Comparison of ENCODE assay signal across 1 cellular context in genomic region chr2:218284106-218284811, GRCh38.
TF ChIP-seq lines count a peak whose summit lies in the region.

No MANE protein-coding gene starts in this region.

TF ChIP-seq in K562, 482 proteins besides CTCF, POLR2A, EP300 and RAD21:
- TF ChIP-seq ATF4 (CRISPR knock-in tag; IDR thresholded peaks at IDR 0.05) (no peak), MAX (CRISPR knock-in tag; IDR thresholded peaks at IDR 0.05) (peak; percentile 66), CCAR2 (IDR thresholded peaks at IDR 0.05; ENCODE audit: low read depth, low read length) (no peak), JUND (IDR thresholded peaks at IDR 0.05; ENCODE audit: borderline replicate concordance, low read depth, low read length) (peak; percentile 53; the same call in 1 of the 2 replicates), JUND (tag; IDR thresholded peaks at IDR 0.05; ENCODE audit: borderline replicate concordance, low read depth, low read length) (peak; percentile 12; the same call in 1 of the 3 replicates), MAZ (CRISPR knock-in tag; conservative IDR thresholded peaks at IDR 0.05 in 1 of 2, IDR thresholded peaks at IDR 0.05 in 1 of 2) (peak; percentile 22 to 86; a peak in 2 of 4 replicates), SAFB (IDR thresholded peaks at IDR 0.05; ENCODE audit: borderline replicate concordance, low read depth, low read length) (no peak), NCOA4 (IDR thresholded peaks at IDR 0.05; ENCODE audit: partially characterized antibody) (no peak), ATF3 (IDR thresholded peaks at IDR 0.05) (0 out of 2 replicates have a peak, but pooled peaks have one; percentile 23), ATF3 (CRISPR knock-in tag; conservative IDR thresholded peaks at IDR 0.05) (no peak), ZNF592 (IDR thresholded peaks at IDR 0.05) (peak; percentile 76), ZNF311 (CRISPR knock-in tag; IDR thresholded peaks at IDR 0.05) (no peak), HDAC1 (IDR thresholded peaks at IDR 0.05) (0 out of 4 replicates have a peak, but pooled peaks of 1 of the 2 experiments have one; percentile 50), VEZF1 (CRISPR knock-in tag; IDR thresholded peaks at IDR 0.05) (peak; percentile 44), GATAD2A (IDR thresholded peaks at IDR 0.05) (no peak), FOXA3 (CRISPR knock-in tag; conservative IDR thresholded peaks at IDR 0.05 in 1 of 2, IDR thresholded peaks at IDR 0.05 in 1 of 2) (no peak), RBFOX2 (IDR thresholded peaks at IDR 0.05; ENCODE audit: low read depth, low read length) (0 out of 2 replicates have a peak, but pooled peaks have one; percentile 28), NBN (IDR thresholded peaks at IDR 0.05; ENCODE audit: low read depth) (no peak), ZNF316 (IDR thresholded peaks at IDR 0.05) (peak; percentile 75), HMBOX1 (IDR thresholded peaks at IDR 0.05) (no peak), JUNB (CRISPR knock-in tag; conservative IDR thresholded peaks at IDR 0.05) (no peak), KLF6 (CRISPR knock-in tag; IDR thresholded peaks at IDR 0.05; ENCODE audit: borderline replicate concordance) (no peak), U2AF1 (optimal IDR thresholded peaks at IDR 0.05; ENCODE audit: low read depth, low read length) (no peak), NCOA1 (IDR thresholded peaks at IDR 0.05; ENCODE audit: low read depth) (no peak), MAFG (tag; conservative IDR thresholded peaks at IDR 0.05) (peak; percentile 32; the same call in 1 of the 2 replicates), L3MBTL2 (IDR thresholded peaks at IDR 0.05) (peak; percentile 68), ZNF232 (CRISPR knock-in tag; IDR thresholded peaks at IDR 0.05) (no peak), MEIS2 (IDR thresholded peaks at IDR 0.05; ENCODE audit: partially characterized antibody) (no peak), ZNF224 (CRISPR knock-in tag; IDR thresholded peaks at IDR 0.05) (no peak), ILF3 (IDR thresholded peaks at IDR 0.05; ENCODE audit: borderline replicate concordance) (no peak), C11orf30 (IDR thresholded peaks at IDR 0.05; ENCODE audit: low read depth) (peak; percentile 71), MNT (conservative IDR thresholded peaks at IDR 0.05) (peak in 1 of 2 experiments; percentile 42; a peak in 1 of 4 replicates), FOSL1 (tag; conservative IDR thresholded peaks at IDR 0.05) (peak; percentile 57), POLR2G (IDR thresholded peaks at IDR 0.05; ENCODE audit: low read depth, low read length) (no peak), RERE (CRISPR knock-in tag; IDR thresholded peaks at IDR 0.05; ENCODE audit: borderline replicate concordance) (no peak), TAF1 (IDR thresholded peaks at IDR 0.05; ENCODE audit: control insufficient read depth, extremely low read depth, insufficient read depth, low read length, severe bottlenecking) (no peak), GATAD2B (IDR thresholded peaks at IDR 0.05; ENCODE audit: borderline replicate concordance) (no peak), MYC (IDR thresholded peaks at IDR 0.05; ENCODE audit: low read depth, low read length) (peak; percentile 66), MYC (CRISPR knock-in tag; IDR thresholded peaks at IDR 0.05; ENCODE audit: borderline replicate concordance, low read depth) (no peak), THAP7 (CRISPR knock-in tag; IDR thresholded peaks at IDR 0.05) (no peak), E2F6 (IDR thresholded peaks at IDR 0.05; ENCODE audit: borderline replicate concordance in 1 of 2, extremely low read depth in 1 of 2, insufficient read depth in 1 of 2, insufficient read length in 1 of 2, low read depth in 1 of 2, low read length in 1 of 2, poor library complexity in 1 of 2, severe bottlenecking in 1 of 2) (peak in 1 of 2 experiments; percentile 34), SRF (CRISPR knock-in tag; IDR thresholded peaks at IDR 0.05) (no peak), RBM22 (IDR thresholded peaks at IDR 0.05; ENCODE audit: low read depth, low read length, poor library complexity, severe bottlenecking) (no peak), MAFK (IDR thresholded peaks at IDR 0.05; ENCODE audit: low read length) (0 out of 2 replicates have a peak, but pooled peaks have one; percentile 19), RBM25 (IDR thresholded peaks at IDR 0.05; ENCODE audit: low read depth, low read length, severe bottlenecking) (peak; percentile 47), BCOR (IDR thresholded peaks at IDR 0.05) (0 out of 2 replicates have a peak, but pooled peaks have one; percentile 37)
